In genomic region chr12:52754135-52754534, GRCh38 we compare ENCODE assay signal across 26 cellular contexts. TPM values are rescaled to one million over a fixed set of nuclear protein-coding genes. Genes with fewer than 3 reads are reported as not detected.
"Had no signal": no experiment of that assay in that cellular context is flagged by ENCODE, and none has a peak within 500 bp of the region (broad histone marks: within the 10 kb centered on the region; RNA-seq: fewer than 3 reads in every experiment).

No MANE protein-coding gene starts in this region.

- H3K9me3 ChIP-seq: MG63, SK-N-SH had no signal

- H3K9me3 Mint-ChIP-seq: T-cell; T-helper 1 cell treated with Interleukin-12 subunit alpha and Interleukin-12 subunit beta and Interleukin-4 antibody, amounts not matched to agents 30 μg/mL and 1 μg/mL, for 36 hours had no signal

- H3K36me3 ChIP-seq: MG63 had no signal

- H3K27ac Mint-ChIP-seq: T-cell; T-helper 1 cell treated with Interleukin-12 subunit alpha and Interleukin-12 subunit beta and Interleukin-4 antibody, amounts not matched to agents 30 μg/mL and 1 μg/mL, for 36 hours had no signal

- H3K9ac ChIP-seq: SK-N-SH had no signal

- H3K4me3 ChIP-seq: MG63 had no signal

- FAIRE-seq: HepG2, RCC 7860 had no signal

- H3K4me2 ChIP-seq: SK-N-SH had no signal

- H3K4me3 Mint-ChIP-seq: T-cell; T-helper 1 cell treated with Interleukin-12 subunit alpha and Interleukin-12 subunit beta and Interleukin-4 antibody, amounts not matched to agents 30 μg/mL and 1 μg/mL, for 36 hours had no signal

- H3K36me3 Mint-ChIP-seq: T-cell had no signal

- ATAC-seq: HepG2, T-cell had no signal

- DNase-seq: IMR-90, Karpas-422, KG1, MG63, NCI-H1092, NCI-H1105 treated with DMSO at 0.1 percent for 48 hours, NCI-H1417 treated with DMSO at 0.1 percent for 48 hours, NCI-H146, NCI-H1694 treated with DMSO at 0.1 percent for 48 hours, NCI-H1930, NCI-H2171, NCI-H226, NCI-H446, NCI-H510A, NCI-H524 treated with DMSO at 0.1 percent for 48 hours, NCI-H82, RPMI8226, SHP77, SK-N-SH, SW 1271, T-cell had no signal

RNA-seq across cellular contexts. Expression of gene KRT76, which starts 23.0 kb away (rescaled TPM):
- total RNA-seq: HepG2, HT1080, IMR-90, SK-MEL-5, T-cell had no signal

RNA-seq across cellular contexts. Expression of gene KRT3, which starts 41.8 kb away (rescaled TPM):
- total RNA-seq: HepG2, IMR-90, SK-MEL-5, T-cell had no signal

RNA-seq across cellular contexts. Expression of gene KRT77, which starts 50.8 kb away (rescaled TPM):
- total RNA-seq: HepG2, HT1080, IMR-90, SK-MEL-5, T-cell had no signal

RNA-seq across cellular contexts. Expression of gene KRT4, which starts 59.8 kb away (rescaled TPM):
- total RNA-seq: HepG2, HT1080, SK-MEL-5, T-cell had no signal
